ENCODE assay signal across 20 cellular contexts in the genomic region with DNA sequence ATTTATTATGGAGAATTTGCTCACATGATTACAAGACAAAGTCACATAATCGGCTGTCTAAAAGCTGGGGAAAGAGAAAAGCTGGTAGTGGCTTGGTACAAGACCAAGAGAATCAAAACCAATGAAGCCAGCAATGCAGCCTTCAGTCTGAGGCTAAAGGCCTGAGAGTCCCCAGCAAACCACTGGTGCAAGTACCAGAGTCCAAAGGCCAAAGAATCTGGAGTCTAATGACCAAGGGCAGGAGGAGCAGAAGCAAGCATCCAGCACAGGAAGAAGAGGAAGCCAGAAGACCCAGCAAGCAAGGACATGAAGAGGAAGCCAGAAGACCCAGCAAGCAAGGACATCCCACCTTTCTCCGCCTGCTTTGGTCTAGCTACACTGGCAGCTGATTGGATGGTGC.
DNase-seq lines count a peak whose midpoint lies in the region; ATAC-seq, FAIRE-seq and TF ChIP-seq lines count a peak whose summit lies in the region.
"Had no signal": no experiment of that assay in that cellular context is flagged by ENCODE, and none has a peak within 500 bp of the region (broad histone marks: within the 10 kb centered on the region; RNA-seq: fewer than 3 reads in every experiment).

No MANE protein-coding gene starts in this region.

- FAIRE-seq in astrocyte (lab: Jason Lieb, UNC) (peak; percentile 9), small intestine (lab: Jason Lieb, UNC) (no peak)
- FAIRE-seq: GM12892, GM19239, H1 had no signal

- H3K4me1 ChIP-seq in astrocyte (ENCODE audit: insufficient read depth, low read length) (no peaks in the 10 kb centered on the region), right lobe of liver (peaks cover 0 to 61% (median 28%) of the 10 kb centered on the region in 4 donors), small intestine (ENCODE audit: control insufficient read depth in 2 of 2, insufficient read depth in 1 of 2, low read depth in 1 of 2, low read length in 1 of 2) (no peaks in the 10 kb centered on the region)

- POLR2A ChIA-PET in HEK293T (lab: Yijun Ruan, JAX) = no interaction called here

- peaks cover 11% of the 10 kb centered on the region for H3K27me3 Mint-ChIP-seq in astrocyte (ENCODE audit: low read depth, unreplicated experiment)
- H3K27me3 Mint-ChIP-seq: CD4-positive, alpha-beta memory T cell had no signal

- H3K9me3 ChIP-seq in astrocyte (ENCODE audit: insufficient read depth, low read depth, low read length) (no peaks in the 10 kb centered on the region), right lobe of liver (no peaks in the 10 kb centered on the region), small intestine (ENCODE audit: control insufficient read depth, low read depth) (no peaks in the 10 kb centered on the region)

- peaks cover 16% of the 10 kb centered on the region for H3K9me3 Mint-ChIP-seq in astrocyte (ENCODE audit: unreplicated experiment)

- no peak overlapping the region for H3K4me3 Mint-ChIP-seq in astrocyte (ENCODE audit: unreplicated experiment)
- H3K4me3 Mint-ChIP-seq: CD4-positive, alpha-beta memory T cell had no signal

- H3K79me2 ChIP-seq in astrocyte (ENCODE audit: insufficient read depth, low read length) = no peaks in the 10 kb centered on the region

- no peak for DNase-seq in astrocyte (ENCODE audit: low read depth)
- DNase-seq in left lobe of liver (ENCODE audit: low spot score) = peak; percentile 57
- DNase-seq in right lobe of liver = peak in 1 of 3 donors; percentile 58
- peak; percentile 65 for DNase-seq in small intestine
- no peak for DNase-seq in HEK293T (ENCODE audit: extremely low spot score)
- DNase-seq in RPMI8226 = no peak
- no peak for DNase-seq in OCI-M1 (lab: John Stamatoyannopoulos, UW)
- DNase-seq: 8988T; C1 segment of cervical spinal cord; Calu3; CD4-positive, alpha-beta memory T cell; COR-L47; DMS53; DMS79 treated with DMSO at 0.1 percent for 48 hours; GM23248; H7; HCEC 1CT had no signal

- no peak for TF ChIP-seq POLR2A in right lobe of liver (IDR thresholded peaks at IDR 0.05)

- peak; percentile 48 for ATAC-seq in left lobe of liver
- ATAC-seq in right lobe of liver = peak in 3 of 4 donors; percentile 6 to 50 (median 21)

- H3K9ac ChIP-seq in astrocyte (ENCODE audit: low read length) = no peak overlapping the region
- H3K9ac ChIP-seq: GM23248 had no signal

- no peak overlapping the region for H2AFZ ChIP-seq in astrocyte (ENCODE audit: low read depth, low read length)
- H2AFZ ChIP-seq: GM23248 had no signal

- H4K20me1 ChIP-seq in astrocyte (ENCODE audit: insufficient read depth, low read length) = no peaks in the 10 kb centered on the region

- no peaks in the 10 kb centered on the region for H3K4me1 Mint-ChIP-seq in astrocyte (ENCODE audit: low read depth, unreplicated experiment)
- H3K4me1 Mint-ChIP-seq: CD4-positive, alpha-beta memory T cell had no signal

- no peak for TF ChIP-seq CTCF in astrocyte (IDR thresholded peaks at IDR 0.05; ENCODE audit: insufficient read depth, low read depth, low read length)
- TF ChIP-seq CTCF in right lobe of liver (IDR thresholded peaks at IDR 0.05) = no peak

- CTCF ChIA-PET in HEK293T (lab: Yijun Ruan, JAX) = no interaction called here

- H3K4me3 ChIP-seq in astrocyte (ENCODE audit: insufficient read depth, low read depth, low read length) = no peak overlapping the region
- no peak overlapping the region for H3K4me3 ChIP-seq in right lobe of liver
- no peak overlapping the region for H3K4me3 ChIP-seq in small intestine (ENCODE audit: low read depth in 1 of 2, low read length in 2 of 2)
- H3K4me3 ChIP-seq: GM23248 had no signal

- WGBS in right lobe of liver (ENCODE audit: insufficient coverage, low coverage, low lambda C conversion rate, missing lambda C conversion rate) = 50% methylated on average over 2 of the region's 2 CpGs
- WGBS in small intestine, 3 donors = 80 to 92% (median 89%) methylated on average over 2 of the region's 2 CpGs

- no peak overlapping the region for H3K27ac Mint-ChIP-seq in astrocyte (ENCODE audit: unreplicated experiment)
- H3K27ac Mint-ChIP-seq: CD4-positive, alpha-beta memory T cell had no signal

- H3K36me3 ChIP-seq in astrocyte (ENCODE audit: insufficient read depth, low read length) (no peaks in the 10 kb centered on the region), right lobe of liver (no peaks in the 10 kb centered on the region), small intestine (ENCODE audit: control insufficient read depth in 2 of 2, insufficient read depth in 2 of 2, low read length in 2 of 2) (no peaks in the 10 kb centered on the region)

- intact Hi-C loops in right lobe of liver (cut with DNase I) = no loop called here

- H3K27ac ChIP-seq in astrocyte (ENCODE audit: low read depth, low read length) = no peak overlapping the region
- peak overlapping the region; percentile 61 to 89 (median 89) for H3K27ac ChIP-seq in right lobe of liver
- no peak overlapping the region for H3K27ac ChIP-seq in small intestine (ENCODE audit: low read depth in 1 of 2, low read length in 1 of 2)
- H3K27ac ChIP-seq: GM23248 had no signal

- H3K36me3 Mint-ChIP-seq in astrocyte (ENCODE audit: low read depth, unreplicated experiment) = no peaks in the 10 kb centered on the region
- H3K36me3 Mint-ChIP-seq: CD4-positive, alpha-beta memory T cell had no signal

- H3K4me2 ChIP-seq in astrocyte (ENCODE audit: low read length) = no peak overlapping the region

- no peaks in the 10 kb centered on the region for H3K27me3 ChIP-seq in astrocyte (ENCODE audit: insufficient read depth, low read length)
- H3K27me3 ChIP-seq in right lobe of liver = no peaks in the 10 kb centered on the region
- H3K27me3 ChIP-seq in small intestine (ENCODE audit: control insufficient read depth in 2 of 2, insufficient read depth in 2 of 2, low read length in 2 of 2) = no peaks in the 10 kb centered on the region

TF ChIP-seq in HEK293T, 16 proteins besides CTCF, POLR2A, EP300 and RAD21:
- TF ChIP-seq LEF1 (IDR thresholded peaks at IDR 0.05; ENCODE audit: borderline replicate concordance) (no peak), NFRKB (IDR thresholded peaks at IDR 0.05) (no peak), ELF4 (IDR thresholded peaks at IDR 0.05) (no peak), ZNF384 (IDR thresholded peaks at IDR 0.05) (no peak), FOXM1 (IDR thresholded peaks at IDR 0.05; ENCODE audit: borderline replicate concordance) (no peak), SP1 (IDR thresholded peaks at IDR 0.05) (no peak), ARNT (IDR thresholded peaks at IDR 0.05) (no peak), CTBP1 (IDR thresholded peaks at IDR 0.05; ENCODE audit: borderline replicate concordance) (no peak), FOXA1 (IDR thresholded peaks at IDR 0.05) (no peak), L3MBTL2 (conservative IDR thresholded peaks at IDR 0.05) (no peak), BHLHE40 (IDR thresholded peaks at IDR 0.05; ENCODE audit: borderline replicate concordance) (no peak), SUZ12 (IDR thresholded peaks at IDR 0.05) (no peak), FOXK2 (IDR thresholded peaks at IDR 0.05) (no peak)
- TF ChIP-seq, protein P1, sequence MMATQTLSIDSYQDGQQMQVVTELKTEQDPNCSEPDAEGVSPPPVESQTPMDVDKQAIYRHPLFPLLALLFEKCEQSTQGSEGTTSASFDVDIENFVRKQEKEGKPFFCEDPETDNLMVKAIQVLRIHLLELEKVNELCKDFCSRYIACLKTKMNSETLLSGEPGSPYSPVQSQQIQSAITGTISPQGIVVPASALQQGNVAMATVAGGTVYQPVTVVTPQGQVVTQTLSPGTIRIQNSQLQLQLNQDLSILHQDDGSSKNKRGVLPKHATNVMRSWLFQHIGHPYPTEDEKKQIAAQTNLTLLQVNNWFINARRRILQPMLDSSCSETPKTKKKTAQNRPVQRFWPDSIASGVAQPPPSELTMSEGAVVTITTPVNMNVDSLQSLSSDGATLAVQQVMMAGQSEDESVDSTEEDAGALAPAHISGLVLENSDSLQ (IDR thresholded peaks at IDR 0.05) = no peak

Comparison
In these comparisons a context has a peak if more than half of its experiments do, and no peak if none do; other contexts are left out.
1. DNase-seq: peak in left lobe of liver (single experiment) and small intestine (single experiment); none in astrocyte (single experiment), HEK293T (single experiment), RPMI8226 (single experiment) and OCI-M1 (single experiment).
2. H3K27ac ChIP-seq: peak in right lobe of liver (3 of 3); none in astrocyte (single experiment) and small intestine (0 of 2).